Comparison of ENCODE assay signal across 8 cellular contexts in the genomic region with DNA sequence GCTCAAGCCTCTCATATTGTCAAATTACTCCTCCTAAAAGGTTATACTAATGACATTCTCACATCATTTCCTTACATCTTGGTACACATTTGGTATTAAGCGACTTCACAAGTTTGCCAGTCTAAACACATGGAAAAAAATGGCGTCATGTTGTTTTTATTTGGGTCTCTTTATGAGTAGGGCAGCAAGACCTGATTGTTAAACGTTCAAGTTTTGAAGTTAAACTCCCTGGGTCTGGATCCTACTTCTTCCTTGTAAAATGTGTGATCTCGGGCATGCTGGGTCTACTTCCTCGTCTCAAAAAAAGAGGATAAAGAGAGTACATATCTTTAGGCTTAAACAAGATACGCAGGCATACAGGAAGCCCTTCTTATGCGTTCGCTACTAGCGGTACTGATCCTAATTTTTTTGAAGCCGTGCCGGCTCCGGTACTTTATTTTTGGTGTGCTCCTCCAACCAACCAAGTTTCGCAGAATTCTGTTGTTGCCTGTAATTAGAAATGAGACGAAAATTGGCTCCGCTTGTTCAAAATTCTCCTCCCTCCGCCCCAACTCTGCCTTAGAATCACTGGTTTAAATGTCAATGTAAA.
A peak's percentile ranks its signal among the peaks of the same experiment; 100 is the strongest.
DNase-seq lines count a peak whose midpoint lies in the region; ATAC-seq, FAIRE-seq and TF ChIP-seq lines count a peak whose summit lies in the region.

No MANE protein-coding gene starts in this region.

- in situ Hi-C loops in astrocyte of the cerebellum (cut with HindIII; ENCODE audit: low sequenced_read_pairs) = no loop called here

- peak overlapping the region; percentile 90 for H3K4me3 ChIP-seq in astrocyte of the cerebellum (ENCODE audit: low read depth, low read length)

- FAIRE-seq in GM19239 (lab: Jason Lieb, UNC) = no peak

- peak; percentile 12 for ATAC-seq in GM21390 (IDR thresholded peaks at IDR 0.05; ENCODE audit: unreplicated experiment)
- no peak for ATAC-seq in stimulated activated naive CD8-positive, alpha-beta T cell treated with anti-CD3 and anti-CD28 coated beads, Interleukin-15, Interleukin-2, amounts not matched to agents 100 U/mL and 50 U/mL, for 24 hours

- DNase-seq in EH (ENCODE audit: low read depth) = peak; percentile 45
- peak; percentile 61 for DNase-seq in NCI-H1105 treated with DMSO at 0.1 percent for 48 hours (lab: John Stamatoyannopoulos, UW)
- DNase-seq in astrocyte of the cerebellum (ENCODE audit: low read depth) = no peak
- DNase-seq in inferior parietal cortex (ENCODE audit: extremely low spot score) = peak; percentile 72
- peak; percentile 13 for DNase-seq in stimulated activated naive CD8-positive, alpha-beta T cell treated with anti-CD3 and anti-CD28 coated beads, Interleukin-15, Interleukin-2, amounts not matched to agents 100 U/mL and 50 U/mL, for 24 hours
- DNase-seq in islet precursor cell = no peak
- DNase-seq in GM19239 (ENCODE audit: insufficient read length, low spot score) = no peak

- TF ChIP-seq CTCF in astrocyte of the cerebellum (IDR thresholded peaks at IDR 0.05; ENCODE audit: low read depth, low read length, missing control alignments) = no peak

Comparison
In these comparisons a context has a peak if more than half of its experiments do, and no peak if none do; other contexts are left out.
1. DNase-seq: peak in EH (single experiment), NCI-H1105 treated with DMSO at 0.1 percent for 48 hours (single experiment), inferior parietal cortex (single experiment) and stimulated activated naive CD8-positive, alpha-beta T cell treated with anti-CD3 and anti-CD28 coated beads, Interleukin-15, Interleukin-2, amounts not matched to agents 100 U/mL and 50 U/mL, for 24 hours (single experiment); none in astrocyte of the cerebellum (single experiment), islet precursor cell (single experiment) and GM19239 (single experiment).